ENCODE assay signal across 24 cellular contexts in the genomic region with DNA sequence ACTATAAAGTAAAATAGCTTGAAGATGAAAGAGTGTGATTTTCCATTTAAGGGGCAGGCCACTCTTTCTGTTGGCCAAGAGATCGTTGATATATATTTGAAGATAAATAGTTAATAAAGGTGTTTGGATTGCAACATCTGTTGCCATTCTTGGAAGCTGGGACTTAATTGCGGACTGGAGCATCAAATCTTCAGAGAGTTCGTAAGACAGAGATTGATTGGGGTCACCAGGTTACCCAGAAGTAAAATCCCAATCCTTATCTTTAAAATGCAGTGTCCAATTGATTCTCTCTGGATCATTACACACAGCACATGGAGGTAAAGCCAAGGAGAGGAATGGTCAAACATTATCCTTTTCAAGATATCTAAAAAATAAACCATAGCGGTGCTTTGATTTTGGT.
"Had no signal": no experiment of that assay in that cellular context is flagged by ENCODE, and none has a peak within 500 bp of the region (broad histone marks: within the 10 kb centered on the region; RNA-seq: fewer than 3 reads in every experiment).

No MANE protein-coding gene starts in this region.

- H3K27me3 ChIP-seq: colonic mucosa, esophagus squamous epithelium, gastrocnemius medialis, left lung had no signal

- FAIRE-seq: keratinocyte had no signal

- H3K27me3 Mint-ChIP-seq: effector memory CD8-positive, alpha-beta T cell had no signal

- DNase-seq: colonic mucosa; cortex of kidney; effector CD8-positive, alpha-beta T cell; effector memory CD8-positive, alpha-beta T cell; endodermal cell; esophagus squamous epithelium; foreskin fibroblast; foreskin melanocyte; gastrocnemius medialis; glutamatergic neuron; head of caudate nucleus; heart right ventricle; hippocampal formation; left cardiac atrium; left lung; left ventricle myocardium superior; lower lobe of right lung; mesenchymal stem cell; mucosa of descending colon had no signal

- ATAC-seq: effector memory CD8-positive, alpha-beta T cell; esophagus mucosa; gastrocnemius medialis; heart right ventricle; left cardiac atrium; left lung; left ventricle myocardium superior; lower lobe of right lung had no signal

- H3K27ac Mint-ChIP-seq: dendritic cell treated with granulocyte-macrophage colony-stimulating factor and Interleukin-4, amounts not matched to agents 40 ng/mL and 50 ng/mL, for 4 days; effector memory CD8-positive, alpha-beta T cell; endodermal cell had no signal

- H3K4me3 ChIP-seq: colonic mucosa, esophagus squamous epithelium, gastrocnemius medialis, heart right ventricle, left lung, lower lobe of right lung, mucosa of descending colon had no signal

- H3K4me3 Mint-ChIP-seq: dendritic cell treated with granulocyte-macrophage colony-stimulating factor and Interleukin-4, amounts not matched to agents 40 ng/mL and 50 ng/mL, for 4 days; effector memory CD8-positive, alpha-beta T cell; endodermal cell; mesothelial cell of epicardium had no signal

- H3K36me3 Mint-ChIP-seq: mesothelial cell of epicardium had no signal

- H3K4me1 ChIP-seq: colonic mucosa, gastrocnemius medialis had no signal

- H3K36me3 ChIP-seq: colonic mucosa, esophagus squamous epithelium, gastrocnemius medialis, heart right ventricle, left lung, lower lobe of right lung had no signal

- H3K9me3 ChIP-seq: colonic mucosa, esophagus squamous epithelium, gastrocnemius medialis, heart right ventricle, left lung, lower lobe of right lung, mucosa of descending colon had no signal

- H3K9me3 Mint-ChIP-seq: dendritic cell treated with granulocyte-macrophage colony-stimulating factor and Interleukin-4, amounts not matched to agents 40 ng/mL and 50 ng/mL, for 4 days; effector memory CD8-positive, alpha-beta T cell; endodermal cell; mesothelial cell of epicardium had no signal

- H3K27ac ChIP-seq: colonic mucosa, epithelial cell of prostate, esophagus squamous epithelium, gastrocnemius medialis, heart right ventricle, left lung, lower lobe of right lung had no signal
